In genomic region chr5:160685695-160686094, GRCh38 we compare ENCODE assay signal across 10 cellular contexts.
DNase-seq lines count a peak whose midpoint lies in the region; ATAC-seq and TF ChIP-seq lines count a peak whose summit lies in the region.
"Had no signal": no experiment of that assay in that cellular context is flagged by ENCODE, and none has a peak within 500 bp of the region (broad histone marks: within the 10 kb centered on the region; RNA-seq: fewer than 3 reads in every experiment).

No MANE protein-coding gene starts in this region.

- peak; percentile 72 for DNase-seq in DMS 273 (lab: John Stamatoyannopoulos, UW; ENCODE audit: unreplicated experiment)
- DNase-seq in DMS 273 treated with DMSO at 0.1 percent for 48 hours (lab: John Stamatoyannopoulos, UW): no peak
- DNase-seq in RWPE1 (ENCODE audit: low spot score): peak; percentile 34
- peak; percentile 58 for DNase-seq in neural progenitor cell (ENCODE audit: low spot score)
- no peak for DNase-seq in activated naive CD4-positive, alpha-beta T cell treated with anti-CD3 and anti-CD28 coated beads, Interleukin-2, amount 50 U/mL, for 72 hours (ENCODE audit: low spot score in 2 of 2)
- no peak for DNase-seq in NCI-H2227 (lab: John Stamatoyannopoulos, UW; ENCODE audit: unreplicated experiment)

- no peaks in the 10 kb centered on the region for H3K79me2 ChIP-seq in neural progenitor cell (ENCODE audit: low read depth)

- H3K4me2 ChIP-seq in neural progenitor cell: no peak overlapping the region

- no peaks in the 10 kb centered on the region for H4K20me1 ChIP-seq in neural progenitor cell (ENCODE audit: low read depth)

- no peaks in the 10 kb centered on the region for H3K4me1 ChIP-seq in neural progenitor cell

- H3K9ac ChIP-seq in neural progenitor cell: no peak overlapping the region

- H3K4me3 ChIP-seq in neural progenitor cell: no peak overlapping the region

- TF ChIP-seq CTCF in RWPE1 (conservative IDR thresholded peaks at IDR 0.05; ENCODE audit: low read depth): peak; percentile 33; the same call in 1 of the 2 replicates
- TF ChIP-seq CTCF in neural progenitor cell (IDR thresholded peaks at IDR 0.05): peak; percentile 71

- ATAC-seq in HG03066 (IDR thresholded peaks at IDR 0.05; ENCODE audit: low read depth, unreplicated experiment) (peak; percentile 69), GM21825 (IDR thresholded peaks at IDR 0.05; ENCODE audit: unreplicated experiment) (no peak)
- no peak for ATAC-seq in activated naive CD4-positive, alpha-beta T cell treated with anti-CD3 and anti-CD28 coated beads, Interleukin-2, amount 50 U/mL, for 72 hours

- no peak overlapping the region for H3K4me3 Mint-ChIP-seq in neural progenitor cell
- H3K4me3 Mint-ChIP-seq: T-helper 1 cell treated with Interleukin-12 subunit alpha and Interleukin-12 subunit beta and Interleukin-4 antibody, amounts not matched to agents 30 μg/mL and 1 μg/mL, for 36 hours had no signal

- H3K9me3 ChIP-seq in neural progenitor cell (ENCODE audit: low read depth): no peaks in the 10 kb centered on the region

- CTCF ChIA-PET in RWPE1 (lab: Yijun Ruan, JAX): no interaction called here

- peaks cover 4% of the 10 kb centered on the region for H3K27me3 Mint-ChIP-seq in neural progenitor cell (ENCODE audit: insufficient read depth, low read depth)

- H3K27me3 ChIP-seq in neural progenitor cell: no peaks in the 10 kb centered on the region

- H3K4me1 Mint-ChIP-seq in neural progenitor cell: no peaks in the 10 kb centered on the region

- H3K27ac ChIP-seq in RWPE1: no peak overlapping the region
- no peak overlapping the region for H3K27ac ChIP-seq in neural progenitor cell
- H3K27ac ChIP-seq: 22Rv1 had no signal

- H3K36me3 ChIP-seq in neural progenitor cell: no peaks in the 10 kb centered on the region

- H3K27ac Mint-ChIP-seq in neural progenitor cell: no peak overlapping the region
- no peak overlapping the region for H3K27ac Mint-ChIP-seq in activated naive CD4-positive, alpha-beta T cell treated with anti-CD3 and anti-CD28 coated beads, Interleukin-2, amount 50 U/mL, for 72 hours
- H3K27ac Mint-ChIP-seq: T-helper 1 cell treated with Interleukin-12 subunit alpha and Interleukin-12 subunit beta and Interleukin-4 antibody, amounts not matched to agents 30 μg/mL and 1 μg/mL, for 36 hours had no signal

- H3K9me3 Mint-ChIP-seq in neural progenitor cell: no peaks in the 10 kb centered on the region
- no peaks in the 10 kb centered on the region for H3K9me3 Mint-ChIP-seq in activated naive CD4-positive, alpha-beta T cell treated with anti-CD3 and anti-CD28 coated beads, Interleukin-2, amount 50 U/mL, for 72 hours
- H3K9me3 Mint-ChIP-seq: T-helper 1 cell treated with Interleukin-12 subunit alpha and Interleukin-12 subunit beta and Interleukin-4 antibody, amounts not matched to agents 30 μg/mL and 1 μg/mL, for 36 hours had no signal

- H3F3A ChIP-seq in neural progenitor cell (ENCODE audit: low read depth): no peaks in the 10 kb centered on the region

- H3K36me3 Mint-ChIP-seq in neural progenitor cell: no peaks in the 10 kb centered on the region
- no peaks in the 10 kb centered on the region for H3K36me3 Mint-ChIP-seq in activated naive CD4-positive, alpha-beta T cell treated with anti-CD3 and anti-CD28 coated beads, Interleukin-2, amount 50 U/mL, for 72 hours

- POLR2A ChIA-PET in RWPE1 (lab: Yijun Ruan, JAX; ENCODE audit: low non-redundant PET): no interaction called here

- no peak overlapping the region for H2AFZ ChIP-seq in neural progenitor cell (replicated peaks)

Comparison
In these comparisons a context has a peak if more than half of its experiments do, and no peak if none do; other contexts are left out.
1. DNase-seq: peak in DMS 273 (single experiment), RWPE1 (single experiment) and neural progenitor cell (single experiment); none in DMS 273 treated with DMSO at 0.1 percent for 48 hours (single experiment), activated naive CD4-positive, alpha-beta T cell treated with anti-CD3 and anti-CD28 coated beads, Interleukin-2, amount 50 U/mL, for 72 hours (0 of 2) and NCI-H2227 (single experiment).